ENCODE assay signal across 18 cellular contexts in the genomic region with DNA sequence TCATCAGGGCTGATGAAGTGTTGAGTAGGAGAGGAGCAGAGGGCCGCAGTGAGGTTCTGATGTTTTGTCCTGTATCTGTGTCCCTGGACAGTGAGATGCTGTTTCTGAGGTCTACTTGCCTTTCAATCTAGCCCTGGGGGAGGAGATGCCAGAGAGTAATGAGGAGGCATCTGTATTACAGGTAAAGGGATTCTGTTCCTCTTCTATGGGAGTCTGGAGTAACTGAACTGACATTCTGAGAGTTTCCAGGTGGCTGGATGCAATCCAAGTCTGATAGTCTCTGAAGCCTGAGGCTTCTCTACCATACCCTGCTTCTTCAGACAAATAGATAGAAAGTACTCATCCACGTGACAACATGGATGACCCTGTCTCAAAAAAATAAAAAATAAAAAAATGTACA.
DNase-seq lines count a peak whose midpoint lies in the region; ATAC-seq, FAIRE-seq and TF ChIP-seq lines count a peak whose summit lies in the region.
"Had no signal": no experiment of that assay in that cellular context is flagged by ENCODE, and none has a peak within 500 bp of the region (broad histone marks: within the 10 kb centered on the region; RNA-seq: fewer than 3 reads in every experiment).

No MANE protein-coding gene starts in this region.

- H3K27me3 Mint-ChIP-seq in dendritic cell treated with granulocyte-macrophage colony-stimulating factor and Interleukin-4, amounts not matched to agents 40 ng/mL and 50 ng/mL, for 4 days: no peaks in the 10 kb centered on the region
- peaks cover 3 to 6% of the 10 kb centered on the region in 2 donors for H3K27me3 Mint-ChIP-seq in stimulated activated naive B cell treated with anti-CD40 and anti-IgM and Interleukin-4, amounts not matched to agents 10 μg/mL and 1 μg/mL and 100 μg/mL, for 72 hours

- no peak for TF ChIP-seq CTCF in HepG2 (CRISPR knock-in tag; IDR thresholded peaks at IDR 0.05)

- no peaks in the 10 kb centered on the region for H4K20me1 ChIP-seq in HepG2 (ENCODE audit: insufficient read depth, low read length)

- no peaks in the 10 kb centered on the region for H3K36me3 Mint-ChIP-seq in dendritic cell treated with granulocyte-macrophage colony-stimulating factor and Interleukin-4, amounts not matched to agents 40 ng/mL and 50 ng/mL, for 4 days (ENCODE audit: low read depth)
- H3K36me3 Mint-ChIP-seq in stimulated activated naive B cell treated with anti-CD40 and anti-IgM and Interleukin-4, amounts not matched to agents 10 μg/mL and 1 μg/mL and 100 μg/mL, for 72 hours: no peaks in the 10 kb centered on the region

- no peaks in the 10 kb centered on the region for H3K9me3 ChIP-seq in HepG2 (ENCODE audit: low read length)
- H3K9me3 ChIP-seq: Caco-2, SJSA1 had no signal

- no peak for TF ChIP-seq RAD21 in HepG2 (CRISPR knock-in tag; IDR thresholded peaks at IDR 0.05)

- H3K79me2 ChIP-seq in HepG2 (ENCODE audit: insufficient read depth, low read length): no peaks in the 10 kb centered on the region

- peaks cover 15% of the 10 kb centered on the region for H3K4me1 Mint-ChIP-seq in dendritic cell treated with granulocyte-macrophage colony-stimulating factor and Interleukin-4, amounts not matched to agents 40 ng/mL and 50 ng/mL, for 4 days (ENCODE audit: low read depth)
- H3K4me1 Mint-ChIP-seq in stimulated activated naive B cell treated with anti-CD40 and anti-IgM and Interleukin-4, amounts not matched to agents 10 μg/mL and 1 μg/mL and 100 μg/mL, for 72 hours: no peaks in the 10 kb centered on the region

- CTCF ChIA-PET in HepG2 (lab: Yijun Ruan, JAX; ENCODE audit: low intra/inter-chr PET ratio, low total read pairs): no interaction called here

- intact Hi-C loops in dendritic cell treated with granulocyte-macrophage colony-stimulating factor and Interleukin-4, amounts not matched to agents 40 ng/mL and 50 ng/mL, for 4 days (cut with micrococcal nuclease): no loop called here
- intact Hi-C loops in HepG2 (cut with micrococcal nuclease; ENCODE audit: unreplicated experiment): loop anchor here (5.0 kb wide), 1 partner anchor 83 kb away; no protein-coding TSS in a partner anchor

- TF ChIP-seq EP300 in HepG2 (IDR thresholded peaks at IDR 0.05; ENCODE audit: low read depth in 2 of 2, low read length in 2 of 2): no peak
- TF ChIP-seq EP300 in HepG2 (CRISPR knock-in tag; IDR thresholded peaks at IDR 0.05; ENCODE audit: borderline replicate concordance): no peak

- FAIRE-seq in HepG2 (lab: Jason Lieb, UNC): no peak

- H3K4me3 Mint-ChIP-seq in dendritic cell treated with granulocyte-macrophage colony-stimulating factor and Interleukin-4, amounts not matched to agents 40 ng/mL and 50 ng/mL, for 4 days: no peak overlapping the region
- H3K4me3 Mint-ChIP-seq in stimulated activated naive B cell treated with anti-CD40 and anti-IgM and Interleukin-4, amounts not matched to agents 10 μg/mL and 1 μg/mL and 100 μg/mL, for 72 hours: no peak overlapping the region
- H3K4me3 Mint-ChIP-seq: CD4-positive, alpha-beta T cell; HFFc6 had no signal

- H3K27me3 ChIP-seq in HepG2 (ENCODE audit: control insufficient read depth in 1 of 2, insufficient read depth in 2 of 2, low read length in 2 of 2): no peaks in the 10 kb centered on the region
- H3K27me3 ChIP-seq: SJSA1 had no signal

- H3K27ac ChIP-seq in HepG2 (ENCODE audit: extremely low read length, insufficient read depth, low read length): no peak overlapping the region
- H3K27ac ChIP-seq: SJSA1 had no signal

- H3K4me3 ChIP-seq in HepG2 (replicated peaks in 1 of 3; ENCODE audit: insufficient read depth in 1 of 3, low read depth in 2 of 3, low read length in 3 of 3): no peak overlapping the region
- H3K4me3 ChIP-seq: SJSA1 had no signal

- peaks cover 32% of the 10 kb centered on the region for H3K4me1 ChIP-seq in HepG2 (ENCODE audit: insufficient read depth, low read length)
- H3K4me1 ChIP-seq: Caco-2, SJSA1 had no signal

- no peaks in the 10 kb centered on the region for H3K36me3 ChIP-seq in HepG2 (replicated peaks in 1 of 2; ENCODE audit: control insufficient read depth in 1 of 2, insufficient read depth in 2 of 2, low read length in 2 of 2)
- H3K36me3 ChIP-seq: SJSA1 had no signal

- WGBS in HepG2 (ENCODE audit: low lambda C conversion rate): 43% methylated on average over 2 of the region's 2 CpGs

- in situ Hi-C loops in HepG2 (cut with HindIII; ENCODE audit: extremely low pct_ligation_motif_present, low pct_unique_long_range_greater_than_20kb): loop anchor here (25.0 kb wide), 1 partner anchor 363 kb away; no protein-coding TSS in a partner anchor

- POLR2A ChIA-PET in HepG2 (lab: Yijun Ruan, JAX): no interaction called here

- peak overlapping the region; percentile 19 for H3K27ac Mint-ChIP-seq in dendritic cell treated with granulocyte-macrophage colony-stimulating factor and Interleukin-4, amounts not matched to agents 40 ng/mL and 50 ng/mL, for 4 days
- H3K27ac Mint-ChIP-seq in stimulated activated naive B cell treated with anti-CD40 and anti-IgM and Interleukin-4, amounts not matched to agents 10 μg/mL and 1 μg/mL and 100 μg/mL, for 72 hours: peak overlapping the region; percentile 25
- H3K27ac Mint-ChIP-seq: CD4-positive, alpha-beta T cell; HFFc6 had no signal

- BruUV-seq in HepG2 (replicated peaks; lab: Mats Ljungman, UMichigan): no TSS peak

- H3K9ac ChIP-seq in HepG2 (ENCODE audit: insufficient read depth, low read depth, low read length): no peak overlapping the region

- DNase-seq in NCI-H1417 (lab: John Stamatoyannopoulos, UW) (peak in 2 of 3 experiments; percentile 26 to 47), NCI-H1417 treated with DMSO at 0.1 percent for 48 hours (lab: John Stamatoyannopoulos, UW) (no peak), RPMI8226 (peak; percentile 46), HepG2 (ENCODE audit: low spot score) (no peak)
- DNase-seq in stimulated activated naive B cell treated with anti-CD40 and anti-IgM and Interleukin-4, amounts not matched to agents 10 μg/mL and 1 μg/mL and 100 μg/mL, for 72 hours: no peak
- DNase-seq in stimulated activated CD8-positive, alpha-beta memory T cell treated with anti-CD3 and anti-CD28 coated beads, Interleukin-4, amount 100 ng/mL, for 48 hours: no peak
- DNase-seq in NK-92 treated with Interleukin-12 subunit alpha and Interleukin-12 subunit beta, amount 100 ng/mL, for 24 hours (lab: John Stamatoyannopoulos, UW): no peak
- DNase-seq: 8988T; Caco-2; CD4-positive, alpha-beta T cell; GDM1; H7; HFFc6; KBM-7; NCI-H1436; NCI-H2081 had no signal

- TF ChIP-seq POLR2A in HepG2 (IDR thresholded peaks at IDR 0.05; ENCODE audit: insufficient read depth in 1 of 2, low read depth in 2 of 2, low read length in 2 of 2): no peak

- no peak for ATAC-seq in stimulated activated naive B cell treated with anti-CD40 and anti-IgM and Interleukin-4, amounts not matched to agents 10 μg/mL and 1 μg/mL and 100 μg/mL, for 72 hours (replicated peaks)
- ATAC-seq in HepG2: no peak

- H2AFZ ChIP-seq in HepG2 (ENCODE audit: low read length): no peak overlapping the region

- no peak overlapping the region for H3K4me2 ChIP-seq in HepG2 (ENCODE audit: low read depth, low read length)

- no peaks in the 10 kb centered on the region for H3K9me3 Mint-ChIP-seq in dendritic cell treated with granulocyte-macrophage colony-stimulating factor and Interleukin-4, amounts not matched to agents 40 ng/mL and 50 ng/mL, for 4 days
- H3K9me3 Mint-ChIP-seq in stimulated activated naive B cell treated with anti-CD40 and anti-IgM and Interleukin-4, amounts not matched to agents 10 μg/mL and 1 μg/mL and 100 μg/mL, for 72 hours: no peaks in the 10 kb centered on the region
- H3K9me3 Mint-ChIP-seq: CD4-positive, alpha-beta T cell; HFFc6 had no signal

TF ChIP-seq in HepG2, 621 proteins besides CTCF, POLR2A, EP300 and RAD21 (continues in another document):
- TF ChIP-seq STAG1 (CRISPR knock-in tag; IDR thresholded peaks at IDR 0.05) (no peak), KMT2A (CRISPR knock-in tag; IDR thresholded peaks at IDR 0.05) (no peak), ZNF160 (CRISPR knock-in tag; IDR thresholded peaks at IDR 0.05) (no peak), ZNF768 (CRISPR knock-in tag; IDR thresholded peaks at IDR 0.05) (no peak), KLF6 (CRISPR knock-in tag; IDR thresholded peaks at IDR 0.05) (no peak), PHF21A (CRISPR knock-in tag; IDR thresholded peaks at IDR 0.05) (no peak), ZNF264 (CRISPR knock-in tag; IDR thresholded peaks at IDR 0.05) (no peak), ZNF549 (CRISPR knock-in tag; IDR thresholded peaks at IDR 0.05) (no peak), GPN1 (CRISPR knock-in tag; IDR thresholded peaks at IDR 0.05; ENCODE audit: borderline replicate concordance) (no peak), ZNF12 (CRISPR knock-in tag; IDR thresholded peaks at IDR 0.05) (no peak), ZNF678 (CRISPR knock-in tag; IDR thresholded peaks at IDR 0.05) (no peak)
- TF ChIP-seq, protein P1, sequence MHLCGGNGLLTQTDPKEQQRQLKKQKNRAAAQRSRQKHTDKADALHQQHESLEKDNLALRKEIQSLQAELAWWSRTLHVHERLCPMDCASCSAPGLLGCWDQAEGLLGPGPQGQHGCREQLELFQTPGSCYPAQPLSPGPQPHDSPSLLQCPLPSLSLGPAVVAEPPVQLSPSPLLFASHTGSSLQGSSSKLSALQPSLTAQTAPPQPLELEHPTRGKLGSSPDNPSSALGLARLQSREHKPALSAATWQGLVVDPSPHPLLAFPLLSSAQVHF (CRISPR knock-in tag; IDR thresholded peaks at IDR 0.05): no peak
- TF ChIP-seq, protein P2, sequence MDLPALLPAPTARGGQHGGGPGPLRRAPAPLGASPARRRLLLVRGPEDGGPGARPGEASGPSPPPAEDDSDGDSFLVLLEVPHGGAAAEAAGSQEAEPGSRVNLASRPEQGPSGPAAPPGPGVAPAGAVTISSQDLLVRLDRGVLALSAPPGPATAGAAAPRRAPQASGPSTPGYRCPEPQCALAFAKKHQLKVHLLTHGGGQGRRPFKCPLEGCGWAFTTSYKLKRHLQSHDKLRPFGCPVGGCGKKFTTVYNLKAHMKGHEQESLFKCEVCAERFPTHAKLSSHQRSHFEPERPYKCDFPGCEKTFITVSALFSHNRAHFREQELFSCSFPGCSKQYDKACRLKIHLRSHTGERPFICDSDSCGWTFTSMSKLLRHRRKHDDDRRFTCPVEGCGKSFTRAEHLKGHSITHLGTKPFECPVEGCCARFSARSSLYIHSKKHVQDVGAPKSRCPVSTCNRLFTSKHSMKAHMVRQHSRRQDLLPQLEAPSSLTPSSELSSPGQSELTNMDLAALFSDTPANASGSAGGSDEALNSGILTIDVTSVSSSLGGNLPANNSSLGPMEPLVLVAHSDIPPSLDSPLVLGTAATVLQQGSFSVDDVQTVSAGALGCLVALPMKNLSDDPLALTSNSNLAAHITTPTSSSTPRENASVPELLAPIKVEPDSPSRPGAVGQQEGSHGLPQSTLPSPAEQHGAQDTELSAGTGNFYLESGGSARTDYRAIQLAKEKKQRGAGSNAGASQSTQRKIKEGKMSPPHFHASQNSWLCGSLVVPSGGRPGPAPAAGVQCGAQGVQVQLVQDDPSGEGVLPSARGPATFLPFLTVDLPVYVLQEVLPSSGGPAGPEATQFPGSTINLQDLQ (CRISPR knock-in tag; IDR thresholded peaks at IDR 0.05): no peak
- TF ChIP-seq, protein P3, sequence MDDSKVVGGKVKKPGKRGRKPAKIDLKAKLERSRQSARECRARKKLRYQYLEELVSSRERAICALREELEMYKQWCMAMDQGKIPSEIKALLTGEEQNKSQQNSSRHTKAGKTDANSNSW (CRISPR knock-in tag; IDR thresholded peaks at IDR 0.05; ENCODE audit: borderline replicate concordance): no peak

Comparison
In these comparisons a context has a peak if more than half of its experiments do, and no peak if none do; other contexts are left out.
1. DNase-seq: peak in NCI-H1417 (2 of 3) and RPMI8226 (single experiment); none in NCI-H1417 treated with DMSO at 0.1 percent for 48 hours (single experiment), stimulated activated naive B cell treated with anti-CD40 and anti-IgM and Interleukin-4, amounts not matched to agents 10 μg/mL and 1 μg/mL and 100 μg/mL, for 72 hours (single experiment), stimulated activated CD8-positive, alpha-beta memory T cell treated with anti-CD3 and anti-CD28 coated beads, Interleukin-4, amount 100 ng/mL, for 48 hours (single experiment), HepG2 (single experiment) and NK-92 treated with Interleukin-12 subunit alpha and Interleukin-12 subunit beta, amount 100 ng/mL, for 24 hours (single experiment).